Comparison of ENCODE assay signal across 8 cellular contexts in the genomic region with DNA sequence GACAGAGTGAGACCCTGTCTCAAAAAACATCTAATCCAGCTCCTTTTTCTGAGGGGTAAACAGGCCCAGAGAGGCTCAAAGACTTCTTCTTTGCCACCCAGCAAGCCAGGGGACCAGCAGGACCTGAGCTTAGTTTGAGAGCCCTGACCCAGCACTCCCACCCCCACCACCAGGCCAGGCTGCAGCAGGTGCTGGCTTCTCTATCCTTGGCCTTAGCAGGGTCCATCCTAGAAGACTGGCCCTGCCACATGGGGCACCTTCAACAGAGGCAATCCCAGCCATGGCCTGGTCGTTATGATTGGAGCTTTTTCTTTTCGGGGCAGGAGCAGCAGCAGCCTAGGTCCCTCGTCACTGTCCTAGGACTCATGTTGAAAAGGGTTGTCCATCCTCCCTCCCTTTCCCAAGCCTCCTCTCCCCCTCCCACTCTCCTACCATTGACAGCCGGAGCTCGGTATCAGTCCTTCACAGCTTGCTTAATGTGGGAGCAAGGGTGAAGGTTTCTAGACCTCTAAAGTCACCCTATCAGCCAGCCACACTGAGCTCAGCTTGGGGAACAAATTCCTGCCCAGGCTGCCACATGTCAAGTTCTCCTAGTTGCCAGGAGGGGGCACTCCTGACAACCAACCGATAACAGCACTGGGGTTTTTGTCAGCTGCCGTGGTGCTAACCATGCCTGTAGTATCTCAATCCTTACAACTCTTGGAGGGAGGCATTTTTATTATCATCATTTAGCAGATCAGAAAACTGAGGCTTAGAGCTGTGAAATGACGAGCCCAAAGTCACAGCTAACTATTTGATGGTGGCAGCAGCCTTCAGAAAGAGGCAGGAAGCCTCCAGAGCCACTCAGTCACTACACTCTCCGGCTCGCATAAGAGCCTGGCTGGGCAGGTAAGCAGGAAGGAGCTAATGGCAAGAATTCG. TPM values are rescaled to one million over a fixed set of nuclear protein-coding genes. Genes with fewer than 3 reads are reported as not detected.
DNase-seq lines count a peak whose midpoint lies in the region; ATAC-seq, FAIRE-seq and TF ChIP-seq lines count a peak whose summit lies in the region.

No MANE protein-coding gene starts in this region.

- no peak overlapping the region for H3K9ac ChIP-seq in astrocyte (ENCODE audit: low read length)

- peaks cover 8 to 11% (median 11%) of the 10 kb centered on the region in 3 donors for H3K4me1 Mint-ChIP-seq in T-cell
- peaks cover 31% of the 10 kb centered on the region for H3K4me1 Mint-ChIP-seq in astrocyte (ENCODE audit: low read depth, unreplicated experiment)

- TF ChIP-seq CTCF in 22Rv1 (IDR thresholded peaks at IDR 0.05) (peak; percentile 89), GM12875 (IDR thresholded peaks at IDR 0.05; ENCODE audit: borderline replicate concordance, insufficient read depth, low read depth, low read length) (peak; percentile 83), astrocyte (IDR thresholded peaks at IDR 0.05; ENCODE audit: insufficient read depth, low read depth, low read length) (peak; percentile 68)

- peaks cover 14% of the 10 kb centered on the region for H3K36me3 Mint-ChIP-seq in T-cell
- H3K36me3 Mint-ChIP-seq in astrocyte (ENCODE audit: low read depth, unreplicated experiment): peaks cover 9% of the 10 kb centered on the region

- H3K9me3 Mint-ChIP-seq in T-cell (no peaks in the 10 kb centered on the region), astrocyte (ENCODE audit: unreplicated experiment) (no peaks in the 10 kb centered on the region)

- no peaks in the 10 kb centered on the region for H3K79me2 ChIP-seq in astrocyte (ENCODE audit: insufficient read depth, low read length)

- H3K27ac ChIP-seq in 22Rv1 (peak overlapping the region; percentile 38), astrocyte (ENCODE audit: low read depth, low read length) (no peak overlapping the region)

- H3K4me2 ChIP-seq in astrocyte (ENCODE audit: low read length): no peak overlapping the region

- H3K27me3 Mint-ChIP-seq in T-cell (no peaks in the 10 kb centered on the region), astrocyte (ENCODE audit: low read depth, unreplicated experiment) (no peaks in the 10 kb centered on the region)

- peak; percentile 80 to 88 (median 86) for ATAC-seq in T-cell (replicated peaks in 1 of 4)

- POLR2A ChIA-PET in T-cell (lab: Charles Lee): interaction anchor here (0.6 to 1.1 kb wide), 3 partner anchors 13 to 18 kb away, joined by 3 to 16 read pairs (median 3); no protein-coding TSS in a partner anchor

- no peak overlapping the region for H3K4me3 ChIP-seq in GM12875 (ENCODE audit: low read depth, low read length)
- no peak overlapping the region for H3K4me3 ChIP-seq in astrocyte (ENCODE audit: insufficient read depth, low read depth, low read length)
- H3K4me3 ChIP-seq in skeletal muscle cell (ENCODE audit: low read depth, low read length): no peak overlapping the region

- H3K36me3 ChIP-seq in astrocyte (ENCODE audit: insufficient read depth, low read length): peaks cover 17% of the 10 kb centered on the region

- CTCF ChIA-PET in T-cell (lab: Charles Lee): interaction anchor here (0.5 to 2.6 kb wide), 16 partner anchors 10 to 972 kb away, joined by 3 to 36 read pairs (median 6); a partner anchor contains a TSS

- H3K4me3 Mint-ChIP-seq in T-cell (peak overlapping the region; percentile 13 to 33 (median 26)), astrocyte (ENCODE audit: unreplicated experiment) (no peak overlapping the region)

- H3K4me1 ChIP-seq in astrocyte (ENCODE audit: insufficient read depth, low read length): peaks cover 9% of the 10 kb centered on the region

- no peak for FAIRE-seq in astrocyte (lab: Jason Lieb, UNC)

- peak overlapping the region; percentile 71 to 73 for H3K27ac Mint-ChIP-seq in T-cell
- peak overlapping the region; percentile 23 for H3K27ac Mint-ChIP-seq in astrocyte (ENCODE audit: unreplicated experiment)

- peaks cover 31% of the 10 kb centered on the region for H4K20me1 ChIP-seq in astrocyte (ENCODE audit: insufficient read depth, low read length)

- no peaks in the 10 kb centered on the region for H3K9me3 ChIP-seq in astrocyte (ENCODE audit: insufficient read depth, low read depth, low read length)

- DNase-seq in LoVo (ENCODE audit: low spot score) (peak; percentile 57), T-cell (peak in 32 of 34 experiments; percentile 28 to 60 (median 50)), astrocyte (ENCODE audit: low read depth) (peak; percentile 36), hepatic stellate cell (ENCODE audit: low spot score) (peak; percentile 89), skeletal muscle cell (ENCODE audit: low read depth) (peak; percentile 36), NCI-H1930 (lab: John Stamatoyannopoulos, UW) (no peak)

- no peak overlapping the region for H2AFZ ChIP-seq in astrocyte (ENCODE audit: low read depth, low read length)

- no peaks in the 10 kb centered on the region for H3K27me3 ChIP-seq in astrocyte (ENCODE audit: insufficient read depth, low read length)

RNA-seq across cellular contexts. Expression of a gene that starts 11.2 kb away (rescaled TPM):
- total RNA-seq in T-cell: 10 to 100 TPM; 26.0 to 35.0 (median 31.2) TPM
- total RNA-seq in astrocyte: 57.3 and 60.3 TPM in 2 replicates

RNA-seq across cellular contexts. Expression of a gene that starts 11.2 kb away (rescaled TPM):
- total RNA-seq in T-cell (1 to 10 TPM in 4 of 5 donors, under 1 TPM in 1; 0.75 to 2.1 (median 1.4) TPM), astrocyte (3.0 and 3.1 TPM in 2 replicates)

RNA-seq across cellular contexts. Expression of a gene that starts 15.9 kb away (rescaled TPM):
- total RNA-seq in T-cell (10 to 100 TPM; 20.4 to 44.4 (median 40.8) TPM), astrocyte (41.0 and 47.3 TPM in 2 replicates)

RNA-seq across cellular contexts. Expression of a gene that starts 35.5 kb away (rescaled TPM):
- total RNA-seq in T-cell: 10 to 100 TPM; 29.4 to 41.7 (median 33.1) TPM
- 180 and 185 TPM in 2 replicates for total RNA-seq in astrocyte

Comparison
In these comparisons a context has a peak if more than half of its experiments do, and no peak if none do; other contexts are left out.
1. DNase-seq: peak in LoVo (single experiment), T-cell (32 of 34), astrocyte (single experiment), hepatic stellate cell (single experiment) and skeletal muscle cell (single experiment); none in NCI-H1930 (0 of 2).
2. Peak in every context shown above with its lines, with median percentiles within 50 percentile points of each other: CTCF ChIP-seq.